ENCODE assay signal across 7 cellular contexts in the genomic region with DNA sequence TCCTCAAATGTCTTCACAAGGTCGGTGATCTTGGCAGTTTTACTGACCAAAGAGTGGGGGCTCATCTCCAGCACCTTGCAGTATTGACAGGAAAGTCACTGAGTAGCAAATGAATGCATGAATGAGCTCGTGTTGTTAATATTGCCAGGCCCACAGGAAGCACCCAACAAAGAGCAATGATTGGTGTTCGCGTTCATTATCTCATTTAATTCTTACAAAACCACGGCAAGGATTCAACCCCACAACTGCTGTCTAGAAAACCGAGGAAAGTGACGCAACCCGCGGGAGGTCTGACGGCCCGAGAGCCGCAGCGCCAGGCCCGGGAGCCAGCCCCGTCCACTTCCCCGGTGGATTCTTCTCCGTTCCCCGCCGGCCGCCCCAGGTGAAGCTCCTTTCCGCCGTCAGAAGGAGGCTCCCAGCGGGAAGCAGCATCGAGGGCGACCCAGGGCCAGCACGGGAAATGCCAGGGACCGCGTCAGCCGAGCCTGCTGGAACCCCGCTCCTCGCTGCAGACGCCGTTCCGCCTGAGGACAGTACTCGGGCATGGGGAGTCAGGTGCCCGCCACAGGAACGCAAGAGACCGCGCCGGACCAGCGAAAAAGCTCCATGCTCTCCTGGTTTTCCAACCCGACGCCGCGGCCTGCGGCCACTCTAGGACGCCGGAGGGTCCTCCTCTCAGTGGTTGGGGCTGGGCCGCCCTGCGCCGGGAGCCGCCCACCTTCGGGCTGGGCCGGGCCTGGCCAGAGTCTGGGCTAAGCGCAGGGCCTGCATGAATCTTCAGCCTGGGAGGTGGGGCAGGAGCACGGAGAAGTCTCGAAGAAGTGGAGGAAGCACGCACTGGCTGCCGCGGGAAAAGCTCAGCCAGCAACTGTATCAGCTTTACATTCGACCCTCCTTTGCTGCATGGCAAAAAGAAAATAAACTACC. TPM values are rescaled to one million over a fixed set of nuclear protein-coding genes. Genes with fewer than 3 reads are reported as not detected.
DNase-seq lines count a peak whose midpoint lies in the region; ATAC-seq, FAIRE-seq and TF ChIP-seq lines count a peak whose summit lies in the region.

No MANE protein-coding gene starts in this region.

- in situ Hi-C loops in K562 (cut with MboI): no loop called here

- FAIRE-seq in K562 (lab: Jason Lieb, UNC): peak; percentile 87

- POLR2A ChIA-PET in K562 (lab: Yijun Ruan, JAX): interaction anchor here (0.5 to 5.3 kb wide), 16 partner anchors 9 to 962 kb away, joined by 3 to 49 read pairs (median 4); a partner anchor contains a TSS

- TF ChIP-seq POLR2A in GM18505 (IDR thresholded peaks at IDR 0.05; ENCODE audit: borderline replicate concordance, extremely low read depth, insufficient read depth, insufficient read length) (peak; percentile 76), K562 (conservative IDR thresholded peaks at IDR 0.05) (peak; percentile 92)

- ATAC-seq in GM18505 (IDR thresholded peaks at IDR 0.05; ENCODE audit: unreplicated experiment) (peak; percentile 68), HG02870 (IDR thresholded peaks at IDR 0.05; ENCODE audit: unreplicated experiment) (peak; percentile 70), K562 (peak; percentile 98)

- no peaks in the 10 kb centered on the region for H3K9me1 ChIP-seq in K562 (ENCODE audit: control insufficient read depth, insufficient read depth, low read length)

- peak; percentile 46 for DNase-seq in NCI-H1694 treated with DMSO at 0.1 percent for 48 hours (lab: John Stamatoyannopoulos, UW)
- DNase-seq in T-helper 22 cell (ENCODE audit: low read depth): peak; percentile 14
- peak; percentile 91 to 95 (median 93) for DNase-seq in K562 (ENCODE audit: extremely low read depth in 1 of 4, low spot score in 3 of 4)
- peak; percentile 95 for DNase-seq in hepatocyte (ENCODE audit: low spot score)
- DNase-seq in putamen (ENCODE audit: low spot score): peak; percentile 84

- peak; percentile 33 for TF ChIP-seq EP300 in K562 (IDR thresholded peaks at IDR 0.05; ENCODE audit: low read length)

- H2AFZ ChIP-seq in K562 (ENCODE audit: low read depth, low read length): peak overlapping the region; percentile 98
- peak overlapping the region; percentile 80 for H2AFZ ChIP-seq in hepatocyte

- intact Hi-C loops in K562 (cut with micrococcal nuclease): loop anchor here (1.0 to 10.0 kb wide), 3 partner anchors 20 to 684 kb away; a partner anchor contains a TSS

- CTCF ChIA-PET in K562 (lab: Yijun Ruan, JAX; ENCODE audit: low intra/inter-chr PET ratio): interaction anchor here (0.7 kb wide), 1 partner anchor 22 kb away, joined by 4 read pairs; no protein-coding TSS in a partner anchor

- H3K36me3 ChIP-seq in K562 (ENCODE audit: control insufficient read depth, insufficient read depth, low read length): no peaks in the 10 kb centered on the region
- no peaks in the 10 kb centered on the region for H3K36me3 ChIP-seq in hepatocyte (replicated peaks; ENCODE audit: insufficient read depth, low read depth)

- H3K9me2 ChIP-seq in hepatocyte (replicated peaks; ENCODE audit: insufficient read depth): no peaks in the 10 kb centered on the region

- TF ChIP-seq RAD21 in K562 (CRISPR knock-in tag; conservative IDR thresholded peaks at IDR 0.05 in 1 of 2, IDR thresholded peaks at IDR 0.05 in 1 of 2): peak; percentile 16 to 18; a peak in 1 of 4 replicates

- peaks cover 0 to 8% of the 10 kb centered on the region in 2 experiments; a peak in 2 of 5 replicates for H3K4me1 ChIP-seq in K562 (replicated peaks in 1 of 2; ENCODE audit: control insufficient read depth in 2 of 2, insufficient read depth in 2 of 2, low read length in 2 of 2)
- H3K4me1 ChIP-seq in hepatocyte (ENCODE audit: insufficient read depth): peaks cover 11% of the 10 kb centered on the region

- peak overlapping the region; percentile 56 for H3K4me3 ChIP-seq in K562
- H3K4me3 ChIP-seq in hepatocyte: peak overlapping the region; percentile 17

- under 1% methylated on average over 50 of the region's 61 CpGs for WGBS in K562 (ENCODE audit: insufficient coverage, low coverage, missing lambda C conversion rate)
- under 1% methylated on average over 61 of the region's 61 CpGs for WGBS in hepatocyte (ENCODE audit: low lambda C conversion rate, missing lambda C conversion rate)

- H3K4me2 ChIP-seq in K562 (ENCODE audit: insufficient read depth, low read length): peak overlapping the region; percentile 97
- peak overlapping the region; percentile 85 for H3K4me2 ChIP-seq in hepatocyte

- H3K9ac ChIP-seq in K562 (ENCODE audit: insufficient read depth in 1 of 2, low read depth in 2 of 2, low read length in 2 of 2): peak overlapping the region; percentile 96 to 99

- H4K20me1 ChIP-seq in K562 (replicated peaks; ENCODE audit: control insufficient read depth, insufficient read depth, low read length) (no peaks in the 10 kb centered on the region), hepatocyte (ENCODE audit: insufficient read depth, poor library complexity, severe bottlenecking) (no peaks in the 10 kb centered on the region)

- TF ChIP-seq CTCF in K562 (IDR thresholded peaks at IDR 0.05 in 2 of 3, conservative IDR thresholded peaks at IDR 0.05 in 1 of 3; ENCODE audit: insufficient read depth in 2 of 3, low read depth in 1 of 3, low read length in 3 of 3): no peak
- no peak for TF ChIP-seq CTCF in hepatocyte (IDR thresholded peaks at IDR 0.05; ENCODE audit: poor library complexity)

- H3K79me2 ChIP-seq in K562 (ENCODE audit: control insufficient read depth, insufficient read depth, low read length): peaks cover 20% of the 10 kb centered on the region
- no peaks in the 10 kb centered on the region for H3K79me2 ChIP-seq in hepatocyte

- TSS peak; percentile 87 for BruUV-seq in K562 (replicated peaks; lab: Mats Ljungman, UMichigan)

- H3K9me3 ChIP-seq in K562 (replicated peaks; ENCODE audit: control insufficient read depth, insufficient read depth, low read depth, low read length) (no peaks in the 10 kb centered on the region), hepatocyte (ENCODE audit: low read depth) (no peaks in the 10 kb centered on the region)

- H3K27me3 ChIP-seq in K562 (ENCODE audit: control insufficient read depth in 2 of 2, insufficient read depth in 2 of 2, low read length in 2 of 2): no peaks in the 10 kb centered on the region
- H3K27me3 ChIP-seq in hepatocyte: no peaks in the 10 kb centered on the region

- peak overlapping the region; percentile 90 for H3K27ac ChIP-seq in K562 (ENCODE audit: extremely low read depth, low read depth, low read length)
- peak overlapping the region; percentile 94 for H3K27ac ChIP-seq in hepatocyte

TF ChIP-seq in K562, 482 proteins besides CTCF, POLR2A, EP300 and RAD21 (continues in another document):
- TF ChIP-seq SMARCE1 (IDR thresholded peaks at IDR 0.05) (no peak), RBM22 (IDR thresholded peaks at IDR 0.05; ENCODE audit: low read depth, low read length, poor library complexity, severe bottlenecking) (peak; percentile 56), FOXJ2 (tag; IDR thresholded peaks at IDR 0.05) (no peak), JUN (IDR thresholded peaks at IDR 0.05; ENCODE audit: borderline replicate concordance, low read depth, low read length) (peak; percentile 50; the same call in 1 of the 2 replicates), JUN (CRISPR knock-in tag; IDR thresholded peaks at IDR 0.05; ENCODE audit: borderline replicate concordance) (peak; percentile 80), ZNF121 (CRISPR knock-in tag; conservative IDR thresholded peaks at IDR 0.05) (no peak), ZNF668 (CRISPR knock-in tag; IDR thresholded peaks at IDR 0.05) (no peak), THRAP3 (IDR thresholded peaks at IDR 0.05; ENCODE audit: borderline replicate concordance) (no peak), DIDO1 (tag; IDR thresholded peaks at IDR 0.05; ENCODE audit: low read depth) (no peak), TAF1 (IDR thresholded peaks at IDR 0.05; ENCODE audit: control insufficient read depth, extremely low read depth, insufficient read depth, low read length, severe bottlenecking) (peak; percentile 90), HDAC6 (IDR thresholded peaks at IDR 0.05; ENCODE audit: low read depth, low read length) (no peak), NR3C1 (CRISPR knock-in tag; IDR thresholded peaks at IDR 0.05) (peak; percentile 84; the same call in 1 of the 2 replicates), RB1 (IDR thresholded peaks at IDR 0.05; ENCODE audit: low read depth) (peak; percentile 42; the same call in 1 of the 2 replicates), CHD1 (IDR thresholded peaks at IDR 0.05; ENCODE audit: low read length) (no peak), PHF20 (IDR thresholded peaks at IDR 0.05; ENCODE audit: partially characterized antibody) (peak; percentile 66), ZNF583 (CRISPR knock-in tag; IDR thresholded peaks at IDR 0.05) (no peak)
- TF ChIP-seq, protein P1, sequence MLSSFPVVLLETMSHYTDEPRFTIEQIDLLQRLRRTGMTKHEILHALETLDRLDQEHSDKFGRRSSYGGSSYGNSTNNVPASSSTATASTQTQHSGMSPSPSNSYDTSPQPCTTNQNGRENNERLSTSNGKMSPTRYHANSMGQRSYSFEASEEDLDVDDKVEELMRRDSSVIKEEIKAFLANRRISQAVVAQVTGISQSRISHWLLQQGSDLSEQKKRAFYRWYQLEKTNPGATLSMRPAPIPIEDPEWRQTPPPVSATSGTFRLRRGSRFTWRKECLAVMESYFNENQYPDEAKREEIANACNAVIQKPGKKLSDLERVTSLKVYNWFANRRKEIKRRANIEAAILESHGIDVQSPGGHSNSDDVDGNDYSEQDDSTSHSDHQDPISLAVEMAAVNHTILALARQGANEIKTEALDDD (IDR thresholded peaks at IDR 0.05): no peak

RNA-seq across cellular contexts. Expression of a gene that starts 19.8 kb away (rescaled TPM):
- total RNA-seq in K562 (2011; cell fraction: chromatin; rRNA removed; ENCODE audit: low replicate concordance): 11.5 and 57.2 TPM in 2 replicates
- total RNA-seq in K562 (2011; cell fraction: nucleolus; rRNA removed): 3.0 and 4.7 TPM in 2 replicates
- 9.2 and 12.5 TPM in 2 replicates for total RNA-seq in K562 (2011; cell fraction: nucleoplasm; rRNA removed)
- total RNA-seq in K562 (2014; rRNA removed) (6.7 and 9.7 TPM in 2 replicates), K562 (2014; rRNA removed; fragmentation: Illumina TruSeq; extraction: Trizol) (18.2 and 22.5 TPM in 2 replicates), K562 (2015; rRNA removed; fragmentation: Illumina TruSeq; extraction: Trizol) (13.8 and 16.8 TPM in 2 replicates), K562 (2021) (14.3 and 16.7 TPM in 2 replicates), hepatocyte (18.9 and 29.4 TPM in 2 replicates)
- polyA plus RNA-seq in K562 (2011; rRNA removed) (6.4 and 8.5 TPM in 2 replicates), K562 (2014; fragmentation: Illumina TruSeq; extraction: Trizol) (6.9 and 8.9 TPM in 2 replicates), K562 (2014; fragmentation: Nextera tagmentation; extraction: Ambion mirVana) (10 to 100 TPM in 1 of 2 experiments, 1 to 10 TPM in 1; 8.8 to 10.3 TPM), K562 (2014; rRNA removed) (7.4 and 10.5 TPM in 2 replicates), hepatocyte (10.6 and 11.1 TPM in 2 replicates)
- 0.64 and 1.4 TPM in 2 replicates for polyA plus RNA-seq in K562 (2011; cell fraction: cytosol; rRNA removed)
- 3.3 and 5.0 TPM in 2 replicates for polyA plus RNA-seq in K562 (2011; cell fraction: nucleus; rRNA removed)
- polyA plus RNA-seq in K562 (2012): 7.3 and 8.2 TPM in 2 replicates
- polyA minus RNA-seq in K562 (2011; rRNA and poly(A)+ RNA removed): 36.9 and 51.5 TPM in 2 replicates
- polyA minus RNA-seq in K562 (2011; cell fraction: cytosol; rRNA and poly(A)+ RNA removed): 4.3 and 6.3 TPM in 2 replicates
- 12.7 and 35.9 TPM in 2 replicates for polyA minus RNA-seq in K562 (2011; cell fraction: nucleus; rRNA and poly(A)+ RNA removed)

Comparison
In these comparisons a context has a peak if more than half of its experiments do, and no peak if none do; other contexts are left out.
1. Peak in every context shown above with its lines: DNase-seq, ATAC-seq, H3K4me3 ChIP-seq and H3K27ac ChIP-seq.
2. DNase-seq: peak in every context shown above with its lines; median percentile 95 in hepatocyte; 93 in K562; 84 in putamen; 46 in NCI-H1694 treated with DMSO at 0.1 percent for 48 hours; 14 in T-helper 22 cell.